Comparison of ENCODE assay signal across 22 cellular contexts in the genomic region with DNA sequence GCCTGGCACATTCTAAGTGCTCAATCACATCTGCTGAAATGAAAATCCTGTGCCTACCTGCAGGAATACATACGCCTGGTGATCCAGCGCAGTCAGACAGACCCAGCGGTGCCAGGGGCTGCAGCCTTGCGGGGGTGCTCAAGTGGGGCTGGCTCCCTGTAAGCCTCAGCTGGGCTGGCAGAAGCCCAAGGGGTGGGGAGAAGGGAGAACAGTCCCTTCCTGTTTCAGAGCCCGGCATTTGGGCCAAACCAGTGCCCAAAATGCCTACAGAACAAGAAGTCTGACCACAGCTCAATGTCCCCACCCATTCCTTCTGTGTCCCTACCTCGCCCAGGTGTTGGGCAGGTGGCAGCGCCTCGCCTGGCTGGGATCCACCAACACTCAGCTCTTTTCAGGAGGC.
"Had no signal": no experiment of that assay in that cellular context is flagged by ENCODE, and none has a peak within 500 bp of the region (broad histone marks: within the 10 kb centered on the region; RNA-seq: fewer than 3 reads in every experiment).

No MANE protein-coding gene starts in this region.

- ATAC-seq: foreskin keratinocyte; gastroesophageal sphincter; heart right ventricle; left cardiac atrium; left lung; naive thymus-derived CD8-positive, alpha-beta T cell; psoas muscle; right cardiac atrium; stimulated activated memory B cell treated with anti-CD40 and anti-IgM and Interleukin-4, amounts not matched to agents 10 μg/mL and 1 μg/mL and 100 μg/mL, for 72 hours had no signal

- DNase-seq: colonic mucosa; effector memory CD4-positive, alpha-beta T cell; foreskin keratinocyte; glutamatergic neuron; heart right ventricle; hippocampal formation; left cardiac atrium; left lung; mammary epithelial cell; mesendoderm; midbrain; naive thymus-derived CD8-positive, alpha-beta T cell; nephron progenitor cell; occipital lobe; ovary; posterior cingulate gyrus; psoas muscle; right cardiac atrium; sigmoid colon; stimulated activated CD4-positive, alpha-beta T cell treated with anti-CD3 and anti-CD28 coated beads, Interleukin-4, amount 100 ng/mL, for 4 hours had no signal
